20 cellular contexts compared by ENCODE assay signal in the genomic region with DNA sequence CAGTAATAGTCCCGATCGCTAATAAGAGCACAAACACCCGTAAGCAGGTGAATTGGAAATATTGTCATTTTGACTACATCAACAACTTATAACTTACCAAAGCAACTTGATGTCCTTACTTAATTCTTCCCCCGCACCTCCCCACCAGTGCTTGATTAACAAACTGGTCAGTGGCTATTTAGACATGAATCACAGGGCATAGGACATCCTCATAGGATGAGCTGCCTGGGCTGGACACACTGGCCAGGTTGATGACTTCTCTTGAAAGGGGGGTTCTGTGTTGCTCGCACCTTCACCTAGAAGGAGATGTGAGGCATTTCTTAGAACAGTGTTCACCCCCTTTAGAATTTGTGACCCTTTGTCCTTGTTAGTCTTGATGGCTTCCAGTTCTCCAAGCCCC.
DNase-seq lines count a peak whose midpoint lies in the region; ATAC-seq and TF ChIP-seq lines count a peak whose summit lies in the region.
"Had no signal": no experiment of that assay in that cellular context is flagged by ENCODE, and none has a peak within 500 bp of the region (broad histone marks: within the 10 kb centered on the region; RNA-seq: fewer than 3 reads in every experiment).

No MANE protein-coding gene starts in this region.

- peak overlapping the region; percentile 55 for H3K27ac Mint-ChIP-seq in nephron progenitor cell
- no peak overlapping the region for H3K27ac Mint-ChIP-seq in neural progenitor cell
- H3K27ac Mint-ChIP-seq: CD8-positive, alpha-beta memory T cell; HFFc6 had no signal

- no peaks in the 10 kb centered on the region for H3K9me2 ChIP-seq in hepatocyte (replicated peaks; ENCODE audit: insufficient read depth)

- H3K9me3 ChIP-seq in Panc1 (ENCODE audit: control insufficient read depth, insufficient read depth, low read depth, low read length): no peaks in the 10 kb centered on the region
- H3K9me3 ChIP-seq in hepatocyte (ENCODE audit: low read depth): no peaks in the 10 kb centered on the region
- H3K9me3 ChIP-seq in neural progenitor cell (ENCODE audit: low read depth): no peaks in the 10 kb centered on the region
- H3K9me3 ChIP-seq: BLaER1, Caco-2, HAP-1 had no signal

- H3K4me1 ChIP-seq in Panc1 (ENCODE audit: control insufficient read depth, insufficient read depth, low read length) (peaks cover 43% of the 10 kb centered on the region), hepatocyte (ENCODE audit: insufficient read depth) (peaks cover 16% of the 10 kb centered on the region), neural progenitor cell (peaks cover 42% of the 10 kb centered on the region)
- H3K4me1 ChIP-seq: BLaER1 had no signal

- no peak for TF ChIP-seq CTCF in Panc1 (IDR thresholded peaks at IDR 0.05)
- TF ChIP-seq CTCF in hepatocyte (IDR thresholded peaks at IDR 0.05; ENCODE audit: poor library complexity): no peak
- TF ChIP-seq CTCF in nephron progenitor cell (IDR thresholded peaks at IDR 0.05): no peak
- no peak for TF ChIP-seq CTCF in neural progenitor cell (IDR thresholded peaks at IDR 0.05)

- H3K9me3 Mint-ChIP-seq in nephron progenitor cell (peaks cover 4% of the 10 kb centered on the region), neural progenitor cell (no peaks in the 10 kb centered on the region)
- H3K9me3 Mint-ChIP-seq: CD8-positive, alpha-beta memory T cell; HFFc6 had no signal

- H3K36me3 ChIP-seq in Panc1 (ENCODE audit: control insufficient read depth, insufficient read depth, low read length) (no peaks in the 10 kb centered on the region; the same call in 1 of the 2 replicates), hepatocyte (replicated peaks; ENCODE audit: insufficient read depth, low read depth) (no peaks in the 10 kb centered on the region), neural progenitor cell (no peaks in the 10 kb centered on the region)
- H3K36me3 ChIP-seq: HAP-1 had no signal

- H3K4me1 Mint-ChIP-seq in nephron progenitor cell: peaks cover 20% of the 10 kb centered on the region
- H3K4me1 Mint-ChIP-seq in neural progenitor cell: peaks cover 45% of the 10 kb centered on the region
- H3K4me1 Mint-ChIP-seq: CD8-positive, alpha-beta memory T cell had no signal

- no peak overlapping the region for H3K4me2 ChIP-seq in hepatocyte
- no peak overlapping the region for H3K4me2 ChIP-seq in neural progenitor cell
- H3K4me2 ChIP-seq: BLaER1 had no signal

- no peak overlapping the region for H3K4me3 Mint-ChIP-seq in nephron progenitor cell
- no peak overlapping the region for H3K4me3 Mint-ChIP-seq in neural progenitor cell
- H3K4me3 Mint-ChIP-seq: CD8-positive, alpha-beta memory T cell; HFFc6 had no signal

- peaks cover 11% of the 10 kb centered on the region for H3F3A ChIP-seq in neural progenitor cell (ENCODE audit: low read depth)

- WGBS in hepatocyte (ENCODE audit: low lambda C conversion rate, missing lambda C conversion rate): 92% methylated on average over 5 of the region's 5 CpGs

- peaks cover 3% of the 10 kb centered on the region for H3K27me3 Mint-ChIP-seq in nephron progenitor cell (ENCODE audit: low read depth, poor library complexity)
- no peaks in the 10 kb centered on the region for H3K27me3 Mint-ChIP-seq in neural progenitor cell (ENCODE audit: insufficient read depth, low read depth)

- POLR2A ChIA-PET in Panc1 (lab: Charles Lee): no interaction called here

- no peak overlapping the region for H3K9ac ChIP-seq in neural progenitor cell
- H3K9ac ChIP-seq: BLaER1, GM23248 had no signal

- H3K27ac ChIP-seq in Panc1 (ENCODE audit: low read length): peak overlapping the region; percentile 13; the same call in 1 of the 2 replicates
- peak overlapping the region; percentile 12 for H3K27ac ChIP-seq in hepatocyte
- H3K27ac ChIP-seq in neural progenitor cell: no peak overlapping the region
- H3K27ac ChIP-seq: BLaER1, HL-60 had no signal

- H3K79me2 ChIP-seq in hepatocyte: peaks cover 89% of the 10 kb centered on the region
- H3K79me2 ChIP-seq in neural progenitor cell (ENCODE audit: low read depth): peaks cover 95% of the 10 kb centered on the region

- H2AFZ ChIP-seq in hepatocyte: no peak overlapping the region
- no peak overlapping the region for H2AFZ ChIP-seq in neural progenitor cell (replicated peaks)
- H2AFZ ChIP-seq: GM23248 had no signal

- H3K36me3 Mint-ChIP-seq in nephron progenitor cell (ENCODE audit: low read depth) (peaks cover 13% of the 10 kb centered on the region), neural progenitor cell (no peaks in the 10 kb centered on the region)

- no peak for ATAC-seq in Panc1
- no peak for ATAC-seq in GM19452 (IDR thresholded peaks at IDR 0.05; ENCODE audit: unreplicated experiment)
- ATAC-seq in HG03378 (IDR thresholded peaks at IDR 0.05; ENCODE audit: unreplicated experiment): no peak

- intact Hi-C loops in Panc1 (cut with micrococcal nuclease; ENCODE audit: unreplicated experiment): no loop called here

- H4K20me1 ChIP-seq in hepatocyte (ENCODE audit: insufficient read depth, poor library complexity, severe bottlenecking) (peaks cover 5% of the 10 kb centered on the region), neural progenitor cell (ENCODE audit: low read depth) (peaks cover 39% of the 10 kb centered on the region)

- CTCF ChIA-PET in Panc1 (lab: Charles Lee): no interaction called here

- in situ Hi-C loops in Panc1 (cut with HindIII; ENCODE audit: low pct_unique_long_range_greater_than_20kb, low sequenced_read_pairs): no loop called here

- no peak overlapping the region for H3K4me3 ChIP-seq in Panc1 (ENCODE audit: low read depth in 2 of 2, low read length in 2 of 2)
- no peak overlapping the region for H3K4me3 ChIP-seq in hepatocyte
- no peak overlapping the region for H3K4me3 ChIP-seq in neural progenitor cell
- H3K4me3 ChIP-seq: BLaER1, GM23248, HAP-1 had no signal

- no peaks in the 10 kb centered on the region for H3K27me3 ChIP-seq in Panc1 (ENCODE audit: control insufficient read depth, insufficient read depth, low read length)
- H3K27me3 ChIP-seq in hepatocyte: no peaks in the 10 kb centered on the region
- no peaks in the 10 kb centered on the region for H3K27me3 ChIP-seq in neural progenitor cell
- H3K27me3 ChIP-seq: BLaER1 had no signal

- no peak for DNase-seq in Panc1 (ENCODE audit: low read depth, low spot score)
- DNase-seq in hepatocyte (ENCODE audit: low spot score): no peak
- no peak for DNase-seq in nephron progenitor cell
- peak; percentile 5 for DNase-seq in ureter (ENCODE audit: low spot score)
- no peak for DNase-seq in neural progenitor cell (ENCODE audit: low spot score)
- DNase-seq in UCSD-AML1 (lab: John Stamatoyannopoulos, UW; ENCODE audit: unreplicated experiment): no peak
- DNase-seq: AML-193; Caco-2; CD8-positive, alpha-beta memory T cell; DND-41; GDM1; HFFc6; IMR-90; KBM-7 had no signal

- no TSS peak for BruUV-seq in Panc1 (replicated peaks; lab: Mats Ljungman, UMichigan)
